Comparison of ENCODE assay signal across 8 cellular contexts in genomic region chr2:112623913-112624777, GRCh38. TPM values are rescaled to one million over a fixed set of nuclear protein-coding genes. Genes with fewer than 3 reads are reported as not detected.
DNase-seq lines count a peak whose midpoint lies in the region; ATAC-seq and TF ChIP-seq lines count a peak whose summit lies in the region.

No MANE protein-coding gene starts in this region.

- H3K27me3 Mint-ChIP-seq in Calu3 (ENCODE audit: unreplicated experiment) (no peaks in the 10 kb centered on the region), HFFc6 (ENCODE audit: insufficient read depth) (no peaks in the 10 kb centered on the region; the same call in 1 of the 2 replicates)
- H3K27me3 Mint-ChIP-seq in T-helper 2 cell treated with Interferon-gamma antibody and Interleukin-4, amounts not matched to agents 5 μg/mL and 100 μg/mL, for 36 hours (ENCODE audit: low read depth): no peaks in the 10 kb centered on the region

- H3K4me1 Mint-ChIP-seq in Calu3 (ENCODE audit: low read depth, unreplicated experiment) (peaks cover 36% of the 10 kb centered on the region), HFFc6 (ENCODE audit: low read depth) (peaks cover 78% of the 10 kb centered on the region)
- peaks cover 59% of the 10 kb centered on the region for H3K4me1 Mint-ChIP-seq in T-helper 2 cell treated with Interferon-gamma antibody and Interleukin-4, amounts not matched to agents 5 μg/mL and 100 μg/mL, for 36 hours (ENCODE audit: low read depth)

- H3K4me1 ChIP-seq in mucosa of descending colon (ENCODE audit: low read depth): peaks cover 11% of the 10 kb centered on the region

- DNase-seq in Calu3 (peak; percentile 79), HFFc6 (peak; percentile 84), amniotic stem cell (lab: John Stamatoyannopoulos, UW) (peak; percentile 69), mucosa of descending colon (peak; percentile 66 to 84 (median 68)), NCI-H1048 (lab: John Stamatoyannopoulos, UW) (no peak), KG1 (lab: John Stamatoyannopoulos, UW) (no peak)
- DNase-seq in T-helper 2 cell treated with Interferon-gamma antibody and Interleukin-4, amounts not matched to agents 5 μg/mL and 100 μg/mL, for 36 hours (ENCODE audit: low spot score): peak; percentile 74

- peak overlapping the region; percentile 27 for H3K27ac Mint-ChIP-seq in Calu3 (ENCODE audit: unreplicated experiment)
- H3K27ac Mint-ChIP-seq in HFFc6: peak overlapping the region; percentile 90
- peak overlapping the region; percentile 89 for H3K27ac Mint-ChIP-seq in T-helper 2 cell treated with Interferon-gamma antibody and Interleukin-4, amounts not matched to agents 5 μg/mL and 100 μg/mL, for 36 hours

- H3K4me3 Mint-ChIP-seq in Calu3 (ENCODE audit: low read depth, unreplicated experiment) (no peak overlapping the region), HFFc6 (peak overlapping the region; percentile 86)
- H3K4me3 Mint-ChIP-seq in T-helper 2 cell treated with Interferon-gamma antibody and Interleukin-4, amounts not matched to agents 5 μg/mL and 100 μg/mL, for 36 hours: peak overlapping the region; percentile 49

- TF ChIP-seq CTCF in Calu3 (IDR thresholded peaks at IDR 0.05; ENCODE audit: unreplicated experiment): no peak
- TF ChIP-seq CTCF in HFFc6 (IDR thresholded peaks at IDR 0.05): no peak
- TF ChIP-seq CTCF in mucosa of descending colon (IDR thresholded peaks at IDR 0.05): no peak

- H3K9me3 ChIP-seq in mucosa of descending colon: no peaks in the 10 kb centered on the region

- CTCF ChIA-PET in Calu3 (lab: Charles Lee): interaction anchor here (0.6 to 5.5 kb wide), 9 partner anchors 21 to 318 kb away, joined by 3 to 92 read pairs (median 6); partner anchors contain the start of gene SLC20A1

- H3K36me3 ChIP-seq in mucosa of descending colon (ENCODE audit: low read depth): no peaks in the 10 kb centered on the region

- ATAC-seq in mucosa of descending colon (peak; percentile 92), GM18861 (IDR thresholded peaks at IDR 0.05; ENCODE audit: unreplicated experiment) (no peak)

- intact Hi-C loops in Calu3 (cut with micrococcal nuclease; ENCODE audit: unreplicated experiment) (no loop called here), mucosa of descending colon (cut with DNase I, micrococcal nuclease) (loop anchor here (10.0 kb wide), 2 partner anchors 71 to 101 kb away; partner anchors contain the start of gene NT5DC4 (in 2 of the 2))

- no peak overlapping the region for H3K4me3 ChIP-seq in mucosa of descending colon

- no peaks in the 10 kb centered on the region for H3K9me3 Mint-ChIP-seq in Calu3 (ENCODE audit: low read depth, unreplicated experiment)
- H3K9me3 Mint-ChIP-seq in HFFc6: no peaks in the 10 kb centered on the region
- H3K9me3 Mint-ChIP-seq in T-helper 2 cell treated with Interferon-gamma antibody and Interleukin-4, amounts not matched to agents 5 μg/mL and 100 μg/mL, for 36 hours: no peaks in the 10 kb centered on the region

- peaks cover 11% of the 10 kb centered on the region for H3K36me3 Mint-ChIP-seq in Calu3 (ENCODE audit: insufficient read depth, unreplicated experiment)
- H3K36me3 Mint-ChIP-seq in HFFc6 (ENCODE audit: low read depth): no peaks in the 10 kb centered on the region
- no peaks in the 10 kb centered on the region for H3K36me3 Mint-ChIP-seq in T-helper 2 cell treated with Interferon-gamma antibody and Interleukin-4, amounts not matched to agents 5 μg/mL and 100 μg/mL, for 36 hours (ENCODE audit: low read depth)

- no TSS peak for BruUV-seq in Calu3 (replicated peaks; lab: Mats Ljungman, UMichigan)

RNA-seq across cellular contexts. Expression of gene SLC20A1, which starts 21.6 kb away (rescaled TPM):
- total RNA-seq in Calu3 (2022): 71.7 and 84.5 TPM in 2 replicates
- 100 to 1,000 TPM; 147 to 225 (median 195) TPM for total RNA-seq in HFFc6 (2021; fragmentation: NEBNext Ultra II Directional; extraction: Animal tissue kit (Norgen Biotek cat#: 25700))
- 100 to 1,000 TPM in 1 of 3 donors, 10 to 100 TPM in 2; 64.3 to 128 (median 80.6) TPM for total RNA-seq in mucosa of descending colon

RNA-seq across cellular contexts. Expression of gene CHCHD5, which starts 39.7 kb away (rescaled TPM):
- total RNA-seq in Calu3 (2022) (18.0 and 20.1 TPM in 2 replicates), mucosa of descending colon (10 to 100 TPM; 20.9 to 28.8 (median 26.1) TPM)
- total RNA-seq in HFFc6 (2021; fragmentation: NEBNext Ultra II Directional; extraction: Animal tissue kit (Norgen Biotek cat#: 25700)): 10 to 100 TPM; 26.9 to 43.2 (median 32.6) TPM

Comparison
In these comparisons a context has a peak if more than half of its experiments do, and no peak if none do; other contexts are left out.
1. DNase-seq: peak in Calu3 (single experiment), HFFc6 (single experiment), T-helper 2 cell treated with Interferon-gamma antibody and Interleukin-4, amounts not matched to agents 5 μg/mL and 100 μg/mL, for 36 hours (single experiment), amniotic stem cell (single experiment) and mucosa of descending colon (3 of 3); none in NCI-H1048 (single experiment) and KG1 (single experiment).
2. H3K27ac Mint-ChIP-seq: peak in every context shown above with its lines; median percentile 90 in HFFc6; 89 in T-helper 2 cell treated with Interferon-gamma antibody and Interleukin-4, amounts not matched to agents 5 μg/mL and 100 μg/mL, for 36 hours; 27 in Calu3.